Comparison of ENCODE assay signal across 12 cellular contexts in the genomic region with DNA sequence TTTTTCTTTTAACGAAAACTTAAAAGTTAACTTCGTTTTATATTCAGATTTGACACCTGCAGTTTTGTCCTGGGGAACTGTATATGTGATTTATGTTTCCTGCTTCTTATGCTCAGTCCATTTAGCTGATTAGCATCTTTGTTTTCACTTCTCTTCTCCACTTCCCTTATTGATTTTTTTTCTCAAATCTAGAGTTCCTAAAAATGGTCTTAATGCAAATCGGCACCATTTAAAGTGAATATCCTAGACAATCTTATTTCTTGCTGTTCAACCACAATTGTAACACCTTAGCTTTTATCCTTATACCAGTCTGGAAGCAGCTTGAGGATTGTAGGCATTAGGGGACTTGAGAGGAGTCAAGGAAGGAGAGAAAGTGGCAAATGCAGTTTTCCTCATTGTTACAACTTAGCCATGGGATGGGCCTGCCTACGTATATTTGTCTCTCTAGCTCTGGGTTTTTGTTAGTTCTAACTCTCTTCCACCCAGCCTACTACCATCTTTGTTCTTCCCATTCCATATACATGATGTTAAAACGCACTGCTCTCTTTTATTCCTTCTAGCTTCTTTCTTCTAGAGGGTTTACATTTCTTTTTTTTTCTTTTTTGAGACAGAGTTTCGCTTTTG. TPM values are rescaled to one million over a fixed set of nuclear protein-coding genes. Genes with fewer than 3 reads are reported as not detected.
DNase-seq lines count a peak whose midpoint lies in the region; ATAC-seq and TF ChIP-seq lines count a peak whose summit lies in the region.
"Had no signal": no experiment of that assay in that cellular context is flagged by ENCODE, and none has a peak within 500 bp of the region (broad histone marks: within the 10 kb centered on the region; RNA-seq: fewer than 3 reads in every experiment).

No MANE protein-coding gene starts in this region.

- no peak overlapping the region for H3K4me2 ChIP-seq in neural progenitor cell

- no peaks in the 10 kb centered on the region for H3F3A ChIP-seq in neural progenitor cell (ENCODE audit: low read depth)

- intact Hi-C loops in lower lobe of right lung (cut with DNase I) (no loop called here), uterus (cut with DNase I; ENCODE audit: low total_unique reads) (no loop called here)

- H3K36me3 ChIP-seq in neural progenitor cell (no peaks in the 10 kb centered on the region), lower lobe of right lung (peaks cover 28% of the 10 kb centered on the region), uterus (no peaks in the 10 kb centered on the region)

- no peak overlapping the region for H2AFZ ChIP-seq in neural progenitor cell (replicated peaks)

- no peaks in the 10 kb centered on the region for H4K20me1 ChIP-seq in neural progenitor cell (ENCODE audit: low read depth)

- H3K9me3 Mint-ChIP-seq in activated T-cell treated with anti-CD3 and anti-CD28 coated beads, Interleukin-2, amount 50 U/mL, for 24 hours: no peaks in the 10 kb centered on the region
- peaks cover 5% of the 10 kb centered on the region in 2 donors for H3K9me3 Mint-ChIP-seq in stimulated activated naive B cell treated with anti-CD40 and anti-IgM and Interleukin-4, amounts not matched to agents 10 μg/mL and 1 μg/mL and 100 μg/mL, for 72 hours
- no peaks in the 10 kb centered on the region for H3K9me3 Mint-ChIP-seq in neural progenitor cell
- H3K9me3 Mint-ChIP-seq: nephron had no signal

- peaks cover 70% of the 10 kb centered on the region for H3K79me2 ChIP-seq in neural progenitor cell (ENCODE audit: low read depth)

- no peaks in the 10 kb centered on the region for H3K9me3 ChIP-seq in neural progenitor cell (ENCODE audit: low read depth)
- no peaks in the 10 kb centered on the region for H3K9me3 ChIP-seq in lower lobe of right lung
- no peaks in the 10 kb centered on the region for H3K9me3 ChIP-seq in uterus
- H3K9me3 ChIP-seq: gastroesophageal sphincter had no signal

- no peaks in the 10 kb centered on the region for H3K27me3 ChIP-seq in neural progenitor cell
- no peaks in the 10 kb centered on the region for H3K27me3 ChIP-seq in lower lobe of right lung (ENCODE audit: low read depth)
- H3K27me3 ChIP-seq in uterus: no peaks in the 10 kb centered on the region
- H3K27me3 ChIP-seq: gastroesophageal sphincter had no signal

- DNase-seq in activated T-cell treated with anti-CD3 and anti-CD28 coated beads, Interleukin-2, amount 50 U/mL, for 24 hours: no peak
- DNase-seq in activated T-cell treated with anti-CD3 and anti-CD28 coated beads, Interleukin-2, amount 50 U/mL, for 48 hours: no peak
- DNase-seq in KG1 (lab: John Stamatoyannopoulos, UW): peak; percentile 26
- DNase-seq in stimulated activated naive B cell treated with anti-CD40 and anti-IgM and Interleukin-4, amounts not matched to agents 10 μg/mL and 1 μg/mL and 100 μg/mL, for 72 hours: no peak
- DNase-seq in neural progenitor cell (ENCODE audit: low spot score): no peak
- no peak for DNase-seq in lower lobe of right lung
- no peak for DNase-seq in uterus
- DNase-seq: ACHN, NCI-H2107 had no signal

- H3K27ac ChIP-seq in neural progenitor cell (no peak overlapping the region), lower lobe of right lung (no peak overlapping the region), uterus (no peak overlapping the region)
- H3K27ac ChIP-seq: gastroesophageal sphincter had no signal

- H3K4me3 ChIP-seq in neural progenitor cell: no peak overlapping the region
- no peak overlapping the region for H3K4me3 ChIP-seq in lower lobe of right lung
- no peak overlapping the region for H3K4me3 ChIP-seq in uterus
- H3K4me3 ChIP-seq: gastroesophageal sphincter had no signal

- TF ChIP-seq CTCF in neural progenitor cell (IDR thresholded peaks at IDR 0.05) (no peak), lower lobe of right lung (IDR thresholded peaks at IDR 0.05) (no peak), uterus (IDR thresholded peaks at IDR 0.05) (no peak)

- no peak overlapping the region for H3K9ac ChIP-seq in neural progenitor cell

- H3K4me1 Mint-ChIP-seq in activated T-cell treated with anti-CD3 and anti-CD28 coated beads, Interleukin-2, amount 50 U/mL, for 24 hours (ENCODE audit: low read depth): peaks cover 37% of the 10 kb centered on the region
- H3K4me1 Mint-ChIP-seq in stimulated activated naive B cell treated with anti-CD40 and anti-IgM and Interleukin-4, amounts not matched to agents 10 μg/mL and 1 μg/mL and 100 μg/mL, for 72 hours: peaks cover 40 to 61% of the 10 kb centered on the region in 2 donors
- no peaks in the 10 kb centered on the region for H3K4me1 Mint-ChIP-seq in neural progenitor cell
- H3K4me1 Mint-ChIP-seq: nephron had no signal

- H3K27ac Mint-ChIP-seq in activated T-cell treated with anti-CD3 and anti-CD28 coated beads, Interleukin-2, amount 50 U/mL, for 24 hours: peak overlapping the region; percentile 2
- peak overlapping the region; percentile 84 for H3K27ac Mint-ChIP-seq in stimulated activated naive B cell treated with anti-CD40 and anti-IgM and Interleukin-4, amounts not matched to agents 10 μg/mL and 1 μg/mL and 100 μg/mL, for 72 hours
- no peak overlapping the region for H3K27ac Mint-ChIP-seq in neural progenitor cell
- H3K27ac Mint-ChIP-seq: nephron had no signal

- peak; percentile 72 for ATAC-seq in HG02642 (IDR thresholded peaks at IDR 0.05; ENCODE audit: poor library complexity, unreplicated experiment)
- peak; percentile 95 to 96 for ATAC-seq in stimulated activated naive B cell treated with anti-CD40 and anti-IgM and Interleukin-4, amounts not matched to agents 10 μg/mL and 1 μg/mL and 100 μg/mL, for 72 hours (replicated peaks)
- no peak for ATAC-seq in lower lobe of right lung
- ATAC-seq: gastroesophageal sphincter had no signal

- no peak for TF ChIP-seq POLR2A in uterus (IDR thresholded peaks at IDR 0.05)

- peaks cover 53% of the 10 kb centered on the region for H3K36me3 Mint-ChIP-seq in activated T-cell treated with anti-CD3 and anti-CD28 coated beads, Interleukin-2, amount 50 U/mL, for 24 hours (ENCODE audit: low read depth)
- peaks cover 36 to 47% of the 10 kb centered on the region in 2 donors for H3K36me3 Mint-ChIP-seq in stimulated activated naive B cell treated with anti-CD40 and anti-IgM and Interleukin-4, amounts not matched to agents 10 μg/mL and 1 μg/mL and 100 μg/mL, for 72 hours
- H3K36me3 Mint-ChIP-seq in neural progenitor cell: peaks cover 17% of the 10 kb centered on the region

- no peaks in the 10 kb centered on the region for H3K27me3 Mint-ChIP-seq in activated T-cell treated with anti-CD3 and anti-CD28 coated beads, Interleukin-2, amount 50 U/mL, for 24 hours
- H3K27me3 Mint-ChIP-seq in stimulated activated naive B cell treated with anti-CD40 and anti-IgM and Interleukin-4, amounts not matched to agents 10 μg/mL and 1 μg/mL and 100 μg/mL, for 72 hours: no peaks in the 10 kb centered on the region
- H3K27me3 Mint-ChIP-seq in neural progenitor cell (ENCODE audit: insufficient read depth, low read depth): no peaks in the 10 kb centered on the region

- no peak overlapping the region for H3K4me3 Mint-ChIP-seq in activated T-cell treated with anti-CD3 and anti-CD28 coated beads, Interleukin-2, amount 50 U/mL, for 24 hours
- H3K4me3 Mint-ChIP-seq in stimulated activated naive B cell treated with anti-CD40 and anti-IgM and Interleukin-4, amounts not matched to agents 10 μg/mL and 1 μg/mL and 100 μg/mL, for 72 hours: peak overlapping the region; percentile 77 to 78
- no peak overlapping the region for H3K4me3 Mint-ChIP-seq in neural progenitor cell
- H3K4me3 Mint-ChIP-seq: nephron had no signal

- H3K4me1 ChIP-seq in neural progenitor cell: no peaks in the 10 kb centered on the region
- peaks cover 13% of the 10 kb centered on the region for H3K4me1 ChIP-seq in lower lobe of right lung
- no peaks in the 10 kb centered on the region for H3K4me1 ChIP-seq in uterus
- H3K4me1 ChIP-seq: gastroesophageal sphincter had no signal

RNA-seq across cellular contexts. Expression of gene QRSL1, which starts 8.5 kb away (rescaled TPM):
- total RNA-seq in neural progenitor cell (ENCODE audit: low replicate concordance) (15.0 and 23.0 TPM in 2 replicates), lower lobe of right lung (10.7 TPM), uterus (10 to 100 TPM; 10.9 to 22.0 (median 13.3) TPM)

RNA-seq across cellular contexts. Expression of gene RTN4IP1, which starts 8.5 kb away (rescaled TPM):
- 10.2 and 11.8 TPM in 2 replicates for total RNA-seq in neural progenitor cell (ENCODE audit: low replicate concordance)
- 4.1 TPM for total RNA-seq in lower lobe of right lung
- total RNA-seq in uterus: 1 to 10 TPM in 3 of 4 donors, not detected in 1; 2.0 to 5.9 (median 5.8) TPM

Comparison
In these comparisons a context has a peak if more than half of its experiments do, and no peak if none do; other contexts are left out.
1. H3K4me3 Mint-ChIP-seq: peak in stimulated activated naive B cell treated with anti-CD40 and anti-IgM and Interleukin-4, amounts not matched to agents 10 μg/mL and 1 μg/mL and 100 μg/mL, for 72 hours (2 of 2); none in activated T-cell treated with anti-CD3 and anti-CD28 coated beads, Interleukin-2, amount 50 U/mL, for 24 hours (single experiment) and neural progenitor cell (single experiment).
2. ATAC-seq: peak in HG02642 (single experiment) and stimulated activated naive B cell treated with anti-CD40 and anti-IgM and Interleukin-4, amounts not matched to agents 10 μg/mL and 1 μg/mL and 100 μg/mL, for 72 hours (2 of 2); none in lower lobe of right lung (0 of 2).